ENCODE assay signal across 13 cellular contexts in genomic region chr17:7474767-7475166, GRCh38. TPM values are rescaled to one million over a fixed set of nuclear protein-coding genes. Genes with fewer than 3 reads are reported as not detected.
"Had no signal": no experiment of that assay in that cellular context is flagged by ENCODE, and none has a peak within 500 bp of the region (broad histone marks: within the 10 kb centered on the region; RNA-seq: fewer than 3 reads in every experiment).

No MANE protein-coding gene starts in this region.

RNA-seq across cellular contexts. Expression of gene SLC35G6, which starts 6.5 kb away (rescaled TPM):
- total RNA-seq: activated CD4-positive, alpha-beta T cell treated with anti-CD3 and anti-CD28 coated beads, Interleukin-2, amount 10 ng/mL, durations not matched to agents 24 days and 14 days; activated CD8-positive, alpha-beta T cell treated with anti-CD3 and anti-CD28 coated beads, Interleukin-2, amount 10 ng/mL, durations not matched to agents 7 days and 5 days; activated T-cell treated with anti-CD3 and anti-CD28 coated beads, Interleukin-2, amount 50 U/mL, for 4 hours; aorta; lung microvascular endothelial cell; mesothelial cell of epicardium; myocyte; neural crest cell; omental fat pad; progenitor cell of endocrine pancreas; sciatic nerve; SJCRH30; T-helper 1 cell treated with Interleukin-12 subunit alpha and Interleukin-12 subunit beta and Interleukin-4 antibody, amounts not matched to agents 30 ng/mL and 1 ng/mL, for 36 hours had no signal
- polyA plus RNA-seq: aorta had no signal
